ENCODE assay signal across 8 cellular contexts in the genomic region with DNA sequence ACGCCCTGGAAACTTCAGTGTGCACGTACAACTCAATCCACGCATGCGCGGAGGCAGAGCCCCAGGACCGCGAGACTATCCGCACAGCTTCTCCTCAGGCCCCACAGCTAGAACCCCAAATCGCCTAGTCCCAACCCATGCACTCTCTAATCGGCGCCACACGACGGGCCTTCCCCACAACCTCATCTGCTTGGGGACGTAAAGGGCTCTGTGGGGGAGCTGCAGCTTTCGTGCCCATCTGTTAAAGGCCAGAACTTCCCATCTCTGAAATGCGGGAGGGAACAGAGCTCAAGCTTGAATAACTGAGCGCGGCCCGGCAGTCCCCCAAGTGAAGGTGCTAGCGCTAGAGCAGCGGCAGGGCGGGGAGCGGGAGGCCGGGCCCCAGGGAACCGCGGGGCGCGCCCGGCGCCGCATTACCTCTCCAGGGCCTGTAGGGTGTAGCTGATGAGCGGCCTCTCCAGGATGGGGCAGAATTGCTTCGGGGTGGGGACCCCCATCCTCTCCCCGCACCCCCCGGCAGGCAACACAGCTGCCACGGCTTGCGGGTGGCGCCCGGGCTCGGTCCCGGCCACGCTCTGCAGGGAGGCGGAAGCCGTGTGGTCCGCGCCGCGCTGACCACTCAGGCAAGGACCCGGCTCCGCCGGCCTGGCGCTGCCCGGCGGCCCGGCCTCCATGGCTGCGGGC. TPM values are rescaled to one million over a fixed set of nuclear protein-coding genes. Genes with fewer than 3 reads are reported as not detected.
DNase-seq lines count a peak whose midpoint lies in the region; ATAC-seq and TF ChIP-seq lines count a peak whose summit lies in the region.

No MANE protein-coding gene starts in this region.

- H3K27ac ChIP-seq in gastroesophageal sphincter (peak overlapping the region; percentile 87 to 98 (median 96)), neutrophil (peak overlapping the region; percentile 16), subcutaneous abdominal adipose tissue (ENCODE audit: low read depth, low read length) (peak overlapping the region; percentile 86)

- peak; percentile 85 for DNase-seq in ELF-1 (ENCODE audit: low read depth, low spot score)
- DNase-seq in GOT3 (lab: John Stamatoyannopoulos, UW): peak; percentile 91
- DNase-seq in M059J (ENCODE audit: low read depth): peak; percentile 95
- peak; percentile 82 for DNase-seq in SIG-M5 treated with dmso at 0.1 percent for 504 hours (lab: John Stamatoyannopoulos, UW; ENCODE audit: unreplicated experiment)
- DNase-seq in activated naive CD4-positive, alpha-beta T cell treated with Interleukin-2 at 50 U/mL for 16 hours: peak; percentile 69

- peak; percentile 90 for ATAC-seq in gastroesophageal sphincter

- TF ChIP-seq EP300 in gastroesophageal sphincter (IDR thresholded peaks at IDR 0.05): no peak

- no peaks in the 10 kb centered on the region for H3K9me3 ChIP-seq in gastroesophageal sphincter
- H3K9me3 ChIP-seq in neutrophil: no peaks in the 10 kb centered on the region
- H3K9me3 ChIP-seq in subcutaneous abdominal adipose tissue (ENCODE audit: control insufficient read depth in 5 of 5, low read length in 5 of 5): no peaks in the 10 kb centered on the region

- H3K4me1 ChIP-seq in gastroesophageal sphincter (peaks cover 6 to 29% (median 9%) of the 10 kb centered on the region in 3 donors), neutrophil (ENCODE audit: control insufficient read depth in 1 of 2, insufficient read depth in 1 of 2, low read depth in 1 of 2, low read length in 1 of 2) (peaks cover 18 to 21% of the 10 kb centered on the region in 2 experiments), subcutaneous abdominal adipose tissue (ENCODE audit: control insufficient read depth in 5 of 5, insufficient read depth in 5 of 5, low read length in 5 of 5) (peaks cover 0 to 24% (median 17%) of the 10 kb centered on the region in 5 donors)

- H3K36me3 ChIP-seq in gastroesophageal sphincter: no peaks in the 10 kb centered on the region
- no peaks in the 10 kb centered on the region for H3K36me3 ChIP-seq in neutrophil
- no peaks in the 10 kb centered on the region for H3K36me3 ChIP-seq in subcutaneous abdominal adipose tissue (ENCODE audit: control insufficient read depth in 5 of 5, insufficient read depth in 5 of 5, low read length in 5 of 5)

- H3K27me3 ChIP-seq in gastroesophageal sphincter (no peaks in the 10 kb centered on the region), neutrophil (peaks cover 8% of the 10 kb centered on the region), subcutaneous abdominal adipose tissue (ENCODE audit: control insufficient read depth in 5 of 5, insufficient read depth in 4 of 5, low read length in 5 of 5) (no peaks in the 10 kb centered on the region)

- H3K4me3 ChIP-seq in gastroesophageal sphincter (peak overlapping the region; percentile 33 to 73), neutrophil (ENCODE audit: low read depth in 1 of 2, low read length in 1 of 2) (peak overlapping the region; percentile 51 to 58), subcutaneous abdominal adipose tissue (ENCODE audit: low read depth in 1 of 5, low read length in 5 of 5) (peak overlapping the region; percentile 59 to 93 (median 83))

- WGBS in gastroesophageal sphincter (ENCODE audit: low coverage in 1 of 2), 2 donors: 0% methylated on average over 5 to 6 of the region's 56 CpGs

- peak overlapping the region; percentile 66 to 96 (median 84) for H3K9ac ChIP-seq in subcutaneous abdominal adipose tissue (ENCODE audit: low read length in 5 of 5)

- TF ChIP-seq CTCF in gastroesophageal sphincter (IDR thresholded peaks at IDR 0.05): peak in 3 of 4 experiments; percentile 33 to 47 (median 37)
- no peak for TF ChIP-seq CTCF in neutrophil (IDR thresholded peaks at IDR 0.05)

- TF ChIP-seq POLR2A in gastroesophageal sphincter (IDR thresholded peaks at IDR 0.05): peak; percentile 56 to 70

RNA-seq across cellular contexts. Expression of gene CRPPA, which starts 0.5 kb away (rescaled TPM):
- total RNA-seq in M059J (2014; rRNA removed; shearing (Covaris generic)): 1.0 and 2.5 TPM in 2 replicates
- total RNA-seq in gastroesophageal sphincter: 1 to 10 TPM; 1.8 to 4.7 (median 3.7) TPM

RNA-seq across cellular contexts. Expression of gene SOSTDC1, which starts 44.7 kb away (rescaled TPM):
- total RNA-seq in M059J (2014; rRNA removed; shearing (Covaris generic)): not detected in 2 replicates
- total RNA-seq in gastroesophageal sphincter: 1 to 10 TPM in 2 of 4 donors, under 1 TPM in 1, not detected in 1; 0.87 to 3.4 (median 3.0) TPM

Comparison
In these comparisons a context has a peak if more than half of its experiments do, and no peak if none do; other contexts are left out.
1. Peak in every context shown above with its lines: DNase-seq, ATAC-seq, H3K4me3 ChIP-seq and H3K27ac ChIP-seq.
2. H3K27ac ChIP-seq: peak in every context shown above with its lines; median percentile 96 in gastroesophageal sphincter; 86 in subcutaneous abdominal adipose tissue; 16 in neutrophil.